Comparison of ENCODE assay signal across 8 cellular contexts in the genomic region with DNA sequence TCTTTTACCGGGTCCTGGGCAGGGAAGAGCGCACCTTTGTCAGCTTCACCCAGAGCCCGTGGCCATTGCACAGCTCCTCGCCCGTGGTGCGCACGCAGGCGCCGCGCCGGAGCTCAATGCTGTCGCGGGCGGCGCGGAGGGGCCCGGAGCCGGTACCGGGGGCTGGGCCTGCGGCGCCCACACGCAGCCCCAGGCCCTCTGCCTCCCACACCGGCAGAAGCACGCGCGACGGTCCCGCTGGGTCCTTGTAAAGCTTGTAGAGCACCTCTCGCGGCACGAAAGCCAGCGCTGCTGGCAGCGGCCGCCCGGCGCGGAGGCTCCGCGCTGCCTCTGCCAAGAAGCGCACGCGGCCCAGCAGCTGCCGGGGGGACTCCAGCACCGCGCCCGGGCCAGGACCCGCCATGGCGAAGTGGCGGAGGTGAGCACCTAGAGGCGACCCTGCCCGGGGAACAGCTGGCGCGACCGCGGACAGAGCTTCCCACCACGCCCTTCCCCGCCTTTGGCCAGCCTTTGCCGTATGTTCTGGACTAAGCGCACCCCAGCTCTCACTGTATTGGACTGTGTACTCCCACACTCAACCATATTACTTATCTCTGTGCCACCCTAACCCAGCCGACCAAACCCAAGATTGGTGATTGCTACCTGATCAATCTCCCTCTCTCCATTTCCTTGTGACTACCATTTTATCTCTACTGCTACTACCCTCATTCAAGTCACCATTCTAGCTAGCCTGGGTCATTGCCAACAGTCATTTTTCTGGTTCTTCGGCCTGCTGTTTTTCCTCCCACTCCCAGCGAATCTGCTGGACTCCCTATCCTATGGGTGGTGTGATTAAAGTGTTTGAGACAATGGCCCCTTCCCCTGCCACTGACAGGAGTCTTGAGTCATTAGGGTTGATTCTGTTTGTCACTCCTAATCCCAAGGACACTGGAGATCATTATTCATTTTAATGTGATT. TPM values are rescaled to one million over a fixed set of nuclear protein-coding genes. Genes with fewer than 3 reads are reported as not detected.
DNase-seq lines count a peak whose midpoint lies in the region; ATAC-seq, FAIRE-seq and TF ChIP-seq lines count a peak whose summit lies in the region.

Gene HECTD3 (minus strand): TSS at position 470 of the 957 bp plus-strand sequence. CDS start 67 bp downstream, at position 403.

- POLR2A ChIA-PET in A673 (lab: Charles Lee; ENCODE audit: low non-redundant PET) = interaction anchor here (0.5 to 0.6 kb wide), 3 partner anchors 195 to 1106 kb away, joined by 3 to 7 read pairs (median 5); partner anchors contain the start of gene ZSWIM5

- 1% methylated on average over 30 of the region's 62 CpGs for WGBS in mammary epithelial cell (ENCODE audit: low coverage, missing lambda C conversion rate)
- WGBS in small intestine, 3 donors = 1% methylated on average over 55 to 62 of the region's 62 CpGs

- H3K4me1 ChIP-seq in A673 (ENCODE audit: insufficient read depth, low read length, poor library complexity, severe bottlenecking) = peaks cover 10% of the 10 kb centered on the region
- H3K4me1 ChIP-seq in mammary epithelial cell (ENCODE audit: insufficient read depth, low read length) = peaks cover 24% of the 10 kb centered on the region
- peaks cover 3 to 5% of the 10 kb centered on the region in 2 donors for H3K4me1 ChIP-seq in small intestine (ENCODE audit: control insufficient read depth in 2 of 2, insufficient read depth in 1 of 2, low read depth in 1 of 2, low read length in 1 of 2)

- peak within 1 kb of the TSS; percentile 85 for H3K4me3 ChIP-seq in A673 (ENCODE audit: low read depth, low read length, poor library complexity, severe bottlenecking)
- H3K4me3 ChIP-seq in WERI-Rb-1 (ENCODE audit: low read depth, low read length) = peak within 1 kb of the TSS; percentile 70
- H3K4me3 ChIP-seq in mammary epithelial cell (replicated peaks in 1 of 3; ENCODE audit: insufficient read depth in 1 of 3, low read depth in 2 of 3, low read length in 3 of 3) = peak within 1 kb of the TSS; percentile 59 to 86 (median 82)
- H3K4me3 ChIP-seq in small intestine (ENCODE audit: low read depth in 1 of 2, low read length in 2 of 2) = peak within 1 kb of the TSS; percentile 88 to 93

- peaks cover 46% of the 10 kb centered on the region for H3K79me2 ChIP-seq in mammary epithelial cell (ENCODE audit: insufficient read depth, low read length)

- peak within 1 kb of the TSS; percentile 90 for H3K9ac ChIP-seq in mammary epithelial cell (ENCODE audit: insufficient read depth, low read length)

- intact Hi-C loops in A673 (cut with micrococcal nuclease; ENCODE audit: unreplicated experiment) = loop anchor here (2.0 to 10.0 kb wide), 5 partner anchors 168 to 564 kb away; partner anchors contain the start of genes BEST4, PTCH2, RNU5D-1 and ZSWIM5
- intact Hi-C loops in mammary epithelial cell (cut with micrococcal nuclease) = no loop called here

- H3K27me3 ChIP-seq in A673 (replicated peaks; ENCODE audit: insufficient read depth, low read depth, low read length, poor library complexity) = no peaks in the 10 kb centered on the region
- no peaks in the 10 kb centered on the region for H3K27me3 ChIP-seq in WERI-Rb-1 (ENCODE audit: insufficient read depth, low read depth, severe bottlenecking)
- no peaks in the 10 kb centered on the region for H3K27me3 ChIP-seq in mammary epithelial cell (ENCODE audit: insufficient read depth, low read length)
- H3K27me3 ChIP-seq in small intestine (ENCODE audit: control insufficient read depth in 2 of 2, insufficient read depth in 2 of 2, low read length in 2 of 2) = no peaks in the 10 kb centered on the region

- H4K20me1 ChIP-seq in mammary epithelial cell (ENCODE audit: insufficient read depth, low read length) = no peaks in the 10 kb centered on the region

- in situ Hi-C loops in mammary epithelial cell (cut with MboI; ENCODE audit: low sequenced_read_pairs in 2 of 2) = loop anchor here (5.0 to 10.0 kb wide), 3 partner anchors 176 to 484 kb away; partner anchors contain the start of gene TESK2 (in 2 of the 2)

- peak within 1 kb of the TSS; percentile 93 for H3K4me2 ChIP-seq in mammary epithelial cell (ENCODE audit: insufficient read depth, low read depth, low read length)

- dilution Hi-C loops in mammary epithelial cell (cut with HindIII; ENCODE audit: low sequenced_read_pairs) = no loop called here

- H3K36me3 ChIP-seq in A673 (ENCODE audit: insufficient read depth, low read length, poor library complexity, severe bottlenecking) (peaks cover 9% of the 10 kb centered on the region), WERI-Rb-1 (peaks cover 38% of the 10 kb centered on the region), mammary epithelial cell (ENCODE audit: insufficient read depth, low read length) (peaks cover 12% of the 10 kb centered on the region), small intestine (ENCODE audit: control insufficient read depth in 2 of 2, insufficient read depth in 2 of 2, low read length in 2 of 2) (peaks cover 22 to 23% of the 10 kb centered on the region in 2 donors)

- BruUV-seq in A673 (replicated peaks; lab: Mats Ljungman, UMichigan) (TSS peak; percentile 46), mammary epithelial cell (replicated peaks; lab: Mats Ljungman, UMichigan) (TSS peak; percentile 39)

- peak within 1 kb of the TSS; percentile 68 for H3K27ac ChIP-seq in A673 (ENCODE audit: low read depth, low read length, poor library complexity, severe bottlenecking)
- H3K27ac ChIP-seq in WERI-Rb-1 = peak within 1 kb of the TSS; percentile 54
- H3K27ac ChIP-seq in mammary epithelial cell (ENCODE audit: insufficient read depth, low read depth, low read length) = peak within 1 kb of the TSS; percentile 69
- H3K27ac ChIP-seq in small intestine (ENCODE audit: low read depth in 1 of 2, low read length in 1 of 2) = peak within 1 kb of the TSS; percentile 93 to 94

- no peaks in the 10 kb centered on the region for H3K9me3 ChIP-seq in A673 (ENCODE audit: low read depth, low read length, poor library complexity, severe bottlenecking)
- H3K9me3 ChIP-seq in WERI-Rb-1 (ENCODE audit: severe bottlenecking) = no peaks in the 10 kb centered on the region
- H3K9me3 ChIP-seq in mammary epithelial cell (replicated peaks; ENCODE audit: insufficient read depth, low read length) = no peaks in the 10 kb centered on the region
- H3K9me3 ChIP-seq in small intestine (ENCODE audit: control insufficient read depth, low read depth) = no peaks in the 10 kb centered on the region

- FAIRE-seq in small intestine (lab: Jason Lieb, UNC) = no peak

- ATAC-seq in GM18858 (IDR thresholded peaks at IDR 0.05; ENCODE audit: unreplicated experiment) (peak; percentile 61), HG03066 (IDR thresholded peaks at IDR 0.05; ENCODE audit: low read depth, unreplicated experiment) (peak; percentile 75)

- DNase-seq in A673 (ENCODE audit: low spot score) = peak; percentile 80
- DNase-seq in NCI-H2196 (lab: John Stamatoyannopoulos, UW; ENCODE audit: unreplicated experiment) = peak; percentile 65
- DNase-seq in WERI-Rb-1 = peak; percentile 85
- DNase-seq in mammary epithelial cell = peak; percentile 66
- peak; percentile 79 for DNase-seq in iPS-NIHi7 (ENCODE audit: extremely low spot score)
- peak; percentile 91 for DNase-seq in small intestine

- CTCF ChIA-PET in A673 (lab: Charles Lee) = interaction anchor here (1.1 kb wide), 1 partner anchor 292 kb away, joined by 12 read pairs; no protein-coding TSS in a partner anchor
- CTCF ChIA-PET in mammary epithelial cell (lab: Charles Lee; ENCODE audit: low non-redundant PET) = interaction anchor here (0.6 to 0.7 kb wide), 3 partner anchors 87 to 300 kb away, joined by 4 to 6 read pairs (median 4); no protein-coding TSS in a partner anchor

- H2AFZ ChIP-seq in mammary epithelial cell (ENCODE audit: low read depth, low read length) = peak within 1 kb of the TSS; percentile 92

- TF ChIP-seq CTCF in A673 (conservative IDR thresholded peaks at IDR 0.05; ENCODE audit: low read depth, low read length) (no peak), WERI-Rb-1 (IDR thresholded peaks at IDR 0.05; ENCODE audit: low read depth, low read length) (no peak), mammary epithelial cell (conservative IDR thresholded peaks at IDR 0.05 in 1 of 2, IDR thresholded peaks at IDR 0.05 in 1 of 2; ENCODE audit: extremely low read depth in 1 of 2, insufficient read depth in 1 of 2, low read depth in 1 of 2, low read length in 2 of 2) (no peak)

RNA-seq across cellular contexts. Expression of gene HECTD3, which starts in this region (rescaled TPM):
- total RNA-seq in A673 (2021) (29.2 and 29.5 TPM in 2 replicates), mammary epithelial cell (10 to 100 TPM; 18.5 to 29.4 TPM)
- polyA plus RNA-seq in mammary epithelial cell (33.0 TPM), small intestine (100 to 1,000 TPM in 2 of 3 donors, 10 to 100 TPM in 1; 54.2 to 148 (median 108) TPM)
- 81.4 TPM for polyA minus RNA-seq in mammary epithelial cell

Comparison
In these comparisons a context has a peak if more than half of its experiments do, and no peak if none do; other contexts are left out.
1. Peak in every context shown above with its lines: DNase-seq, ATAC-seq, H3K4me3 ChIP-seq and H3K27ac ChIP-seq.